In the genomic region with DNA sequence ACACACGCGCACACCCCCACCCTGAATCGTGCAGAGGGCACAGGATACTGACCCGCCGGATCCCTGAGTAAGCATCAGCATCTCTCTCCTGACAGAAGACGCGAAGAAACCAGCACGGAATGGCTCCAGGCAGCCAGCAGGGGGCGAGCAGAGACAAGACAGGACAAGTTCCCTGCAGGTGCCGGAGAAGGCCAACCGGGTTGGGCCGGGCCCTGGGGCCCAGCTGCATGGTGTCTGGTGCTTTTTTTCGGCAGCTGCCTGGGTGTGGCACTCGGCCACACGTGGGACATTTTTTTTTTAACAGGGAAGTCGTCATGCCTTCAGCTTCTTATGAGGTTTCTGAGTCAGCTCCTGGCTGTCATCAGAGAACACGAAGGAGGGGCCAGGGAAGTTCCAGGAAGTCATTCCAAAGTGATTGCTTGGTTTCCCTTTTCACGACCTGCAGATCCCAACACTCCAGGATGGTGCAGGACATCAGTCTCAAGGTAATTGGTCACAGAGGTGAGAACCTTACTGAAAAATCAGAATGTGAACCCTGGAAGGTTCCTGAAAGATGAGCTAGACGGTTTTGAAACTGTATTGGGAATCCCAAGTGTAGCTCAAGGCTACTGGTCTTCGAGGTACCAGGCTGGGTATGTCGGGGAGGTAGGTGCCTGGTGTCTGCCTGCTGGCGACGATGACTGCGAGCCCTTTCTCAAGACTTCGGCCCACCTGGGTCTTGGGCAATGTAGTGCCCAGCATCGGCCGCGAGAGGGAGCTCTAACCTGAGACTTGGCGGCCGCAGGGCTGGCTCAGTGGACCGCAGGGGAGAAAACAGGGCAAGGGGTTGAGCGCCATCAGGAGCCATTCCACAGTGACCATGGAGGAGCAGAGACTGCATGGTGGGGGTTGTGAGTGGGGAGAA, we compare ENCODE assay signal across 8 cellular contexts.
DNase-seq lines count a peak whose midpoint lies in the region; ATAC-seq and TF ChIP-seq lines count a peak whose summit lies in the region.

No MANE protein-coding gene starts in this region.

- POLR2A ChIA-PET in HEK293T (lab: Yijun Ruan, JAX), result no interaction called here

- DNase-seq in Daoy (ENCODE audit: low read depth) (peak; percentile 97), HEK293T (ENCODE audit: extremely low spot score) (peak; percentile 83), NCI-H1417 treated with DMSO at 0.1 percent for 48 hours (lab: John Stamatoyannopoulos, UW) (peak; percentile 68), T-helper 1 cell (peak; percentile 52 to 76 (median 71)), adrenal gland (peak; percentile 79 to 95 (median 91)), left ventricle myocardium inferior (peak; percentile 90), psoas muscle (peak; percentile 92 to 96), ureter (ENCODE audit: low spot score) (peak; percentile 95)

- no peak for TF ChIP-seq POLR2A in adrenal gland (IDR thresholded peaks at IDR 0.05)

- H3K36me3 ChIP-seq in adrenal gland (replicated peaks in 1 of 2) (no peaks in the 10 kb centered on the region), left ventricle myocardium inferior (no peaks in the 10 kb centered on the region), psoas muscle (ENCODE audit: insufficient read depth in 1 of 2, low read depth in 1 of 2) (no peaks in the 10 kb centered on the region)

- H3K27me3 ChIP-seq in adrenal gland (no peaks in the 10 kb centered on the region), left ventricle myocardium inferior (ENCODE audit: low read depth) (no peaks in the 10 kb centered on the region), psoas muscle (ENCODE audit: insufficient read depth in 3 of 3, low read length in 2 of 3) (peaks cover 0 to 4% (median 0%) of the 10 kb centered on the region in 3 donors)

- ATAC-seq in psoas muscle, result peak; percentile 86 to 93 (median 90)

- WGBS in adrenal gland, 4 donors, result 2 to 5% (median 2%) methylated on average over 24 to 32 of the region's 32 CpGs
- WGBS in psoas muscle, 3 donors, result 2 to 5% (median 3%) methylated on average over 32 of the region's 32 CpGs

- intact Hi-C loops in adrenal gland (cut with DNase I), result loop anchor here (5.0 to 10.0 kb wide), 3 partner anchors 477 to 505 kb away; no protein-coding TSS in a partner anchor
- intact Hi-C loops in left ventricle myocardium inferior (cut with micrococcal nuclease), result loop anchor here (10.0 kb wide), 2 partner anchors 475 to 505 kb away; no protein-coding TSS in a partner anchor
- intact Hi-C loops in psoas muscle (cut with DNase I), result loop anchor here (1.0 to 5.0 kb wide), 7 partner anchors 157 to 977 kb away; no protein-coding TSS in a partner anchor

- peak; percentile 80 to 92 (median 86) for TF ChIP-seq CTCF in adrenal gland (IDR thresholded peaks at IDR 0.05)
- peak; percentile 89 for TF ChIP-seq CTCF in left ventricle myocardium inferior (IDR thresholded peaks at IDR 0.05; ENCODE audit: borderline replicate concordance)
- TF ChIP-seq CTCF in psoas muscle (IDR thresholded peaks at IDR 0.05), result peak; percentile 92

- H3K4me3 ChIP-seq in adrenal gland (peak overlapping the region in 1 of 4 donors; percentile 25), left ventricle myocardium inferior (peak overlapping the region; percentile 40), psoas muscle (no peak overlapping the region)

- H3K4me1 ChIP-seq in adrenal gland (replicated peaks in 1 of 2) (peaks cover 0 to 5% of the 10 kb centered on the region in 2 donors), left ventricle myocardium inferior (peaks cover 33% of the 10 kb centered on the region), psoas muscle (peaks cover 14% of the 10 kb centered on the region)

- CTCF ChIA-PET in HEK293T (lab: Yijun Ruan, JAX), result interaction anchor here (0.6 to 4.3 kb wide), 57 partner anchors 10 to 976 kb away, joined by 3 to 38 read pairs (median 4); partner anchors contain the start of gene CRACR2A

- H3K27ac ChIP-seq in adrenal gland (peak overlapping the region in 1 of 5 donors; percentile 65), left ventricle myocardium inferior (replicated peaks) (peak overlapping the region; percentile 58), psoas muscle (peak overlapping the region; percentile 71)

- H3K9me3 ChIP-seq in adrenal gland (replicated peaks in 1 of 3) (no peaks in the 10 kb centered on the region), left ventricle myocardium inferior (replicated peaks) (no peaks in the 10 kb centered on the region), psoas muscle (no peaks in the 10 kb centered on the region)

TF ChIP-seq in HEK293T, 16 proteins besides CTCF, POLR2A, EP300 and RAD21:
- TF ChIP-seq FOXK2 (IDR thresholded peaks at IDR 0.05) (no peak), NFRKB (IDR thresholded peaks at IDR 0.05) (no peak), SUZ12 (IDR thresholded peaks at IDR 0.05) (no peak), ZNF384 (IDR thresholded peaks at IDR 0.05) (no peak), FOXA1 (IDR thresholded peaks at IDR 0.05) (no peak), ELF4 (IDR thresholded peaks at IDR 0.05) (no peak), L3MBTL2 (conservative IDR thresholded peaks at IDR 0.05) (no peak), BHLHE40 (IDR thresholded peaks at IDR 0.05; ENCODE audit: borderline replicate concordance) (no peak), TARDBP (IDR thresholded peaks at IDR 0.05) (no peak), FOXM1 (IDR thresholded peaks at IDR 0.05; ENCODE audit: borderline replicate concordance) (no peak), LEF1 (IDR thresholded peaks at IDR 0.05; ENCODE audit: borderline replicate concordance) (no peak), ARNT (IDR thresholded peaks at IDR 0.05) (no peak), HDGF (IDR thresholded peaks at IDR 0.05; ENCODE audit: borderline replicate concordance) (no peak), CTBP1 (IDR thresholded peaks at IDR 0.05; ENCODE audit: borderline replicate concordance) (no peak), PKNOX1 (IDR thresholded peaks at IDR 0.05) (no peak), SP1 (IDR thresholded peaks at IDR 0.05) (no peak)
